Comparison of ENCODE assay signal across 14 cellular contexts in genomic region chr3:12372762-12373280, GRCh38.
"Had no signal": no experiment of that assay in that cellular context is flagged by ENCODE, and none has a peak within 500 bp of the region (broad histone marks: within the 10 kb centered on the region; RNA-seq: fewer than 3 reads in every experiment).

No MANE protein-coding gene starts in this region.

- ATAC-seq: gastroesophageal sphincter; heart right ventricle; stimulated activated naive CD8-positive, alpha-beta T cell treated with anti-CD3 and anti-CD28 coated beads, Interleukin-15, Interleukin-2, amounts not matched to agents 100 U/mL and 50 U/mL, for 24 hours had no signal

- H3K36me3 ChIP-seq: gastroesophageal sphincter, heart right ventricle, right atrium auricular region, suprapubic skin had no signal

- H3K4me3 ChIP-seq: gastroesophageal sphincter, heart right ventricle, lung, right atrium auricular region, smooth muscle cell, suprapubic skin had no signal

- H3K4me1 ChIP-seq: gastroesophageal sphincter had no signal

- FAIRE-seq: bronchial epithelial cell had no signal

- DNase-seq: activated CD4-positive, CD25-positive, alpha-beta regulatory T cell treated with anti-CD3 and anti-CD28 coated beads, Interleukin-2, amount 50 U/mL, for 72 hours; activated naive CD4-positive, alpha-beta T cell; activated naive CD8-positive, alpha-beta T cell treated with anti-CD3 and anti-CD28 coated beads, Interleukin-2, amount 10 ng/mL, durations not matched to agents 7 days and 5 days; aorta; heart right ventricle; midbrain; stimulated activated naive CD8-positive, alpha-beta T cell treated with anti-CD3 and anti-CD28 coated beads, Interleukin-15, Interleukin-2, amounts not matched to agents 100 U/mL and 50 U/mL, for 24 hours; trophoblast cell had no signal

- H3K4me2 ChIP-seq: smooth muscle cell had no signal

- H3K27me3 ChIP-seq: right atrium auricular region, suprapubic skin had no signal

- H3K27ac ChIP-seq: gastroesophageal sphincter, suprapubic skin had no signal

- H3K9me3 ChIP-seq: gastroesophageal sphincter, heart right ventricle, right atrium auricular region, suprapubic skin had no signal
